22 cellular contexts compared by ENCODE assay signal in the genomic region with DNA sequence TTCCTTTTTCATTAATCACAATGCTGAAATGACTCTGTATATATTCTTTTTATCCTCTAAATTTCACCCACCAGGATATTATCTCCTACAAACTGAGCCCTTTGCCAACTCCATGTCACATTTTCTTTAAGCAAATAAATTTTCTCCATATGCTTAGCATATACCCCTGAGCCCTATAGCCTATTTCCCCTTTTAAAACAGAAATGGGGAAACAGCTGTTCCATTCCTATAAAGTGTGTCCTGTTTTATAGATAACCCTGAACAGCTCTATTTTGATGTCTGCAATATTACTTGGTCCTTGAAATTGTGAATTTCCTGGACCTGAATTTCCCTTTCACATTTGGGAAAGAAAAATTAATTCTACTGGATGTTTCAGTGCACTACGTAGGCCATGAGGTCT.
"Had no signal": no experiment of that assay in that cellular context is flagged by ENCODE, and none has a peak within 500 bp of the region (broad histone marks: within the 10 kb centered on the region; RNA-seq: fewer than 3 reads in every experiment).

No MANE protein-coding gene starts in this region.

- H3K4me1 ChIP-seq: vagina had no signal

- H3K36me3 ChIP-seq: brain microvascular endothelial cell, right atrium auricular region, tibial nerve, vagina had no signal

- ATAC-seq: natural killer cell treated with Interleukin-12 subunit alpha and Interleukin-12 subunit beta and Interleukin-15 and Interleukin-18, amount 100 ng/mL, for 72 hours had no signal

- H3K27ac ChIP-seq: brain microvascular endothelial cell, right atrium auricular region, tibial nerve, vagina had no signal

- H3K27me3 ChIP-seq: brain microvascular endothelial cell, right atrium auricular region, tibial nerve, vagina had no signal

- DNase-seq: activated CD4-positive, alpha-beta T cell treated with anti-CD3 and anti-CD28 coated beads, Interleukin-2, amount 10 ng/mL, durations not matched to agents 7 days and 5 days; activated CD4-positive, CD25-positive, alpha-beta regulatory T cell; activated naive CD4-positive, alpha-beta T cell; activated naive CD8-positive, alpha-beta T cell treated with anti-CD3 and anti-CD28 coated beads, Interleukin-2, amount 10 ng/mL, durations not matched to agents 7 days and 5 days; anterior cingulate cortex; brain microvascular endothelial cell; cortex of kidney; effector CD4-positive, alpha-beta T cell; foreskin fibroblast; glutamatergic neuron; kidney glomerular epithelial cell; mesendoderm; nucleus accumbens; small intestine; stimulated activated CD4-positive, alpha-beta T cell treated with anti-CD3 and anti-CD28 coated beads, Interleukin-4, amount 100 ng/mL, for 4 hours; stimulated activated CD8-positive, alpha-beta memory T cell treated with anti-CD3 and anti-CD28 coated beads, Interleukin-4, amount 100 ng/mL, for 48 hours; stimulated activated naive CD4-positive, alpha-beta T cell treated with Interleukin-2 at 50 U/mL for 16 hours; substantia nigra had no signal

- H3K9me3 ChIP-seq: right atrium auricular region, tibial nerve, vagina had no signal

- H3K4me3 ChIP-seq: right atrium auricular region, tibial nerve, vagina had no signal
